Comparison of ENCODE assay signal across 16 cellular contexts in genomic region chr10:72227826-72228225, GRCh38. TPM values are rescaled to one million over a fixed set of nuclear protein-coding genes. Genes with fewer than 3 reads are reported as not detected.
A peak's percentile ranks its signal among the peaks of the same experiment; 100 is the strongest.
DNase-seq lines count a peak whose midpoint lies in the region; ATAC-seq, FAIRE-seq and TF ChIP-seq lines count a peak whose summit lies in the region.
"Had no signal": no experiment of that assay in that cellular context is flagged by ENCODE, and none has a peak within 500 bp of the region (broad histone marks: within the 10 kb centered on the region; RNA-seq: fewer than 3 reads in every experiment).

No MANE protein-coding gene starts in this region.

- H3K23ac ChIP-seq in mesendoderm (ENCODE audit: low read length): no peak overlapping the region

- H3K9me3 ChIP-seq in tibial artery: no peaks in the 10 kb centered on the region
- H3K9me3 ChIP-seq in small intestine (ENCODE audit: control insufficient read depth, low read depth): no peaks in the 10 kb centered on the region
- H3K9me3 ChIP-seq: suprapubic skin had no signal

- H3K4me2 ChIP-seq in mesendoderm (ENCODE audit: low read length): no peak overlapping the region

- H3K18ac ChIP-seq in mesendoderm (ENCODE audit: low read length): no peak overlapping the region

- H3K36me3 Mint-ChIP-seq in activated T-cell treated with anti-CD3 and anti-CD28 coated beads, Interleukin-2, amount 50 U/mL, for 72 hours (ENCODE audit: insufficient read depth in 2 of 2): peaks cover 5 to 21% of the 10 kb centered on the region in 2 donors
- peaks cover 11% of the 10 kb centered on the region for H3K36me3 Mint-ChIP-seq in T-cell

- no peak for ATAC-seq in activated T-cell treated with anti-CD3 and anti-CD28 coated beads, Interleukin-2, amount 50 U/mL, for 72 hours (replicated peaks in 1 of 2)
- no peak for ATAC-seq in T-cell (replicated peaks in 1 of 4)

- no CpG with 5 or more reads among the region's 6 CpGs for WGBS in mesendoderm (ENCODE audit: extremely low coverage, insufficient coverage, low lambda C conversion rate)
- 81 to 88% (median 81%) methylated on average over 6 of the region's 6 CpGs for WGBS in small intestine, 3 donors

- H3K56ac ChIP-seq in mesendoderm (ENCODE audit: low read length): no peak overlapping the region

- peak overlapping the region; percentile 62 for H3K27ac ChIP-seq in mesendoderm (ENCODE audit: low read depth, low read length)
- peak overlapping the region; percentile 79 to 92 for H3K27ac ChIP-seq in tibial artery
- peak overlapping the region in 1 of 2 donors; percentile 36 for H3K27ac ChIP-seq in small intestine (ENCODE audit: low read depth in 1 of 2, low read length in 1 of 2)
- H3K27ac ChIP-seq: suprapubic skin had no signal

- no peak overlapping the region for H2BK15ac ChIP-seq in mesendoderm (replicated peaks; ENCODE audit: low read depth)

- H3K4me1 Mint-ChIP-seq in activated T-cell treated with anti-CD3 and anti-CD28 coated beads, Interleukin-2, amount 50 U/mL, for 72 hours (ENCODE audit: low read depth): peaks cover 44% of the 10 kb centered on the region
- peaks cover 55 to 58% (median 57%) of the 10 kb centered on the region in 3 donors for H3K4me1 Mint-ChIP-seq in T-cell

- H3K27me3 ChIP-seq in mesendoderm (ENCODE audit: insufficient read depth, low read length, poor library complexity) (no peaks in the 10 kb centered on the region), tibial artery (no peaks in the 10 kb centered on the region), small intestine (ENCODE audit: control insufficient read depth in 2 of 2, insufficient read depth in 2 of 2, low read length in 2 of 2) (no peaks in the 10 kb centered on the region)
- H3K27me3 ChIP-seq: suprapubic skin had no signal

- no peak overlapping the region for H4K8ac ChIP-seq in mesendoderm (ENCODE audit: low read depth, low read length)

- TF ChIP-seq CTCF in tibial artery (IDR thresholded peaks at IDR 0.05) (no peak), GM10266 (IDR thresholded peaks at IDR 0.05; ENCODE audit: control insufficient read depth, insufficient read depth, low read depth, missing control alignments) (no peak)

- H2AK5ac ChIP-seq in mesendoderm (ENCODE audit: low read length): no peak overlapping the region

- no peak overlapping the region for H3K4ac ChIP-seq in mesendoderm (ENCODE audit: low read depth, low read length)

- peaks cover 3% of the 10 kb centered on the region for H3K79me2 ChIP-seq in mesendoderm (ENCODE audit: control insufficient read depth, insufficient read depth, low read length)

- H3K4me3 Mint-ChIP-seq in activated T-cell treated with anti-CD3 and anti-CD28 coated beads, Interleukin-2, amount 50 U/mL, for 72 hours: no peak overlapping the region
- no peak overlapping the region for H3K4me3 Mint-ChIP-seq in T-cell
- H3K4me3 Mint-ChIP-seq: H9 had no signal

- H3K4me3 ChIP-seq in mesendoderm (ENCODE audit: low read length): no peak overlapping the region
- H3K4me3 ChIP-seq in tibial artery: no peak overlapping the region
- no peak overlapping the region for H3K4me3 ChIP-seq in small intestine (ENCODE audit: low read depth in 1 of 2, low read length in 2 of 2)
- H3K4me3 ChIP-seq: suprapubic skin had no signal

- POLR2A ChIA-PET in T-cell (lab: Charles Lee): no interaction called here

- H4K5ac ChIP-seq in mesendoderm (ENCODE audit: low read length): no peak overlapping the region

- no peaks in the 10 kb centered on the region for H3K9me3 Mint-ChIP-seq in activated T-cell treated with anti-CD3 and anti-CD28 coated beads, Interleukin-2, amount 50 U/mL, for 72 hours
- H3K9me3 Mint-ChIP-seq in T-cell: no peaks in the 10 kb centered on the region
- H3K9me3 Mint-ChIP-seq: H9 had no signal

- peaks cover 6% of the 10 kb centered on the region for H3K36me3 ChIP-seq in mesendoderm (ENCODE audit: control insufficient read depth, insufficient read depth, low read length)
- peaks cover 28 to 45% (median 42%) of the 10 kb centered on the region in 3 donors for H3K36me3 ChIP-seq in tibial artery
- H3K36me3 ChIP-seq in small intestine (ENCODE audit: control insufficient read depth in 2 of 2, insufficient read depth in 2 of 2, low read length in 2 of 2): peaks cover 2 to 3% of the 10 kb centered on the region in 2 donors

- DNase-seq in activated T-cell treated with anti-CD3 and anti-CD28 coated beads, Interleukin-2, amount 50 U/mL, for 72 hours: no peak
- DNase-seq in activated T-cell treated with anti-CD3 and anti-CD28 coated beads for 4 hours: no peak
- DNase-seq in T-cell: no peak
- no peak for DNase-seq in mesendoderm
- peak in 1 of 2 donors; percentile 40 for DNase-seq in tibial artery
- no peak for DNase-seq in GM10266 (ENCODE audit: extremely low spot score)
- DNase-seq in NCI-H510A (lab: John Stamatoyannopoulos, UW): no peak
- no peak for DNase-seq in small intestine
- DNase-seq: activated naive CD4-positive, alpha-beta T cell treated with Interleukin-2 at 50 U/mL for 16 hours; effector CD8-positive, alpha-beta T cell; GDM1; H9; hypothalamus; NCI-H2029 treated with DMSO at 0.1 percent for 48 hours; T-helper 1 cell had no signal

- H3K9ac ChIP-seq in mesendoderm (ENCODE audit: low read length): no peak overlapping the region

- H3K79me1 ChIP-seq in mesendoderm (ENCODE audit: low read length): peaks cover 12% of the 10 kb centered on the region

- no peak for FAIRE-seq in small intestine (lab: Jason Lieb, UNC)

- intact Hi-C loops in tibial artery (cut with DNase I; ENCODE audit: low total_unique reads): no loop called here

- no peak overlapping the region for H2BK120ac ChIP-seq in mesendoderm (ENCODE audit: low read depth, low read length)

- peak overlapping the region; percentile 75 for H3K27ac Mint-ChIP-seq in activated T-cell treated with anti-CD3 and anti-CD28 coated beads, Interleukin-2, amount 50 U/mL, for 72 hours
- peak overlapping the region; percentile 10 to 48 for H3K27ac Mint-ChIP-seq in T-cell

- no peak overlapping the region for H2BK5ac ChIP-seq in mesendoderm (ENCODE audit: low read length)

- H3K27me3 Mint-ChIP-seq in activated T-cell treated with anti-CD3 and anti-CD28 coated beads, Interleukin-2, amount 50 U/mL, for 72 hours (ENCODE audit: low read depth): no peaks in the 10 kb centered on the region
- no peaks in the 10 kb centered on the region for H3K27me3 Mint-ChIP-seq in T-cell

- CTCF ChIA-PET in T-cell (lab: Charles Lee): interaction anchor here in 1 of 2 donors (0.6 to 1.1 kb wide), 4 partner anchors 12 to 1143 kb away, joined by 3 to 4 read pairs (median 3); partner anchors contain the start of gene ANAPC16

- peaks cover 7% of the 10 kb centered on the region for H3K4me1 ChIP-seq in mesendoderm (ENCODE audit: control insufficient read depth, low read depth, low read length)
- peaks cover 0 to 80% (median 46%) of the 10 kb centered on the region in 4 donors for H3K4me1 ChIP-seq in tibial artery
- no peaks in the 10 kb centered on the region for H3K4me1 ChIP-seq in small intestine (ENCODE audit: control insufficient read depth in 2 of 2, insufficient read depth in 1 of 2, low read depth in 1 of 2, low read length in 1 of 2)

RNA-seq across cellular contexts. Expression of gene ASCC1, which starts 11.8 kb away (rescaled TPM):
- total RNA-seq in activated T-cell treated with anti-CD3 and anti-CD28 coated beads, Interleukin-2, amount 50 U/mL, for 72 hours: 10 to 100 TPM; 81.2 to 84.3 TPM
- 10 to 100 TPM; 15.7 to 24.1 (median 21.7) TPM for total RNA-seq in T-cell
- 31.3 TPM for polyA plus RNA-seq in mesendoderm (2013, experiment 1 of 2)
- 32.2 TPM for polyA plus RNA-seq in mesendoderm (2013, experiment 2 of 2)
- 10 to 100 TPM in 2 of 3 donors, 1 to 10 TPM in 1; 9.2 to 20.8 (median 11.3) TPM for polyA plus RNA-seq in small intestine

RNA-seq across cellular contexts. Expression of gene ANAPC16, which starts 12.0 kb away (rescaled TPM):
- total RNA-seq in activated T-cell treated with anti-CD3 and anti-CD28 coated beads, Interleukin-2, amount 50 U/mL, for 72 hours: 100 to 1,000 TPM; 183 to 197 TPM
- 100 to 1,000 TPM in 3 of 5 donors, 10 to 100 TPM in 2; 97.9 to 119 (median 106) TPM for total RNA-seq in T-cell
- polyA plus RNA-seq in mesendoderm (2013, experiment 1 of 2): 46.8 TPM
- 43.6 TPM for polyA plus RNA-seq in mesendoderm (2013, experiment 2 of 2)
- polyA plus RNA-seq in small intestine: 100 to 1,000 TPM; 112 to 176 (median 142) TPM

RNA-seq across cellular contexts. Expression of gene DDIT4, which starts 45.9 kb away (rescaled TPM):
- total RNA-seq in activated T-cell treated with anti-CD3 and anti-CD28 coated beads, Interleukin-2, amount 50 U/mL, for 72 hours: 1,000 to 10,000 TPM; 1,119 to 1,202 TPM
- 100 to 1,000 TPM in 2 of 5 donors, 10 to 100 TPM in 3; 39.9 to 326 (median 52.1) TPM for total RNA-seq in T-cell
- 13.6 TPM for polyA plus RNA-seq in mesendoderm (2013, experiment 1 of 2)
- 13.8 TPM for polyA plus RNA-seq in mesendoderm (2013, experiment 2 of 2)
- polyA plus RNA-seq in small intestine: 100 to 1,000 TPM in 1 of 3 donors, 10 to 100 TPM in 2; 34.4 to 330 (median 36.5) TPM
